Comparison of ENCODE assay signal across 9 cellular contexts in genomic region chr4:147590249-147590920, GRCh38. TPM values are rescaled to one million over a fixed set of nuclear protein-coding genes. Genes with fewer than 3 reads are reported as not detected.
A peak's percentile ranks its signal among the peaks of the same experiment; 100 is the strongest.
DNase-seq lines count a peak whose midpoint lies in the region; ATAC-seq and TF ChIP-seq lines count a peak whose summit lies in the region.
"Had no signal": no experiment of that assay in that cellular context is flagged by ENCODE, and none has a peak within 500 bp of the region (broad histone marks: within the 10 kb centered on the region; RNA-seq: fewer than 3 reads in every experiment).

No MANE protein-coding gene starts in this region.

- BruUV-seq in Caco-2 (replicated peaks; lab: Mats Ljungman, UMichigan): no TSS peak

- POLR2A ChIA-PET in Caco-2 (lab: Charles Lee): no interaction called here

- no peaks in the 10 kb centered on the region for H3K9me3 Mint-ChIP-seq in Caco-2 (ENCODE audit: unreplicated experiment)
- H3K9me3 Mint-ChIP-seq in stimulated activated naive B cell treated with anti-CD40 and anti-IgM and Interleukin-4, amounts not matched to agents 10 μg/mL and 1 μg/mL and 100 μg/mL, for 72 hours: peaks cover 1 to 2% of the 10 kb centered on the region in 2 donors
- H3K9me3 Mint-ChIP-seq: T-helper 1 cell treated with Interleukin-12 subunit alpha and Interleukin-12 subunit beta and Interleukin-4 antibody, amounts not matched to agents 30 μg/mL and 1 μg/mL, for 36 hours had no signal

- H3K36me3 ChIP-seq in Caco-2 (ENCODE audit: control insufficient read depth, insufficient read depth, low read length): no peaks in the 10 kb centered on the region
- H3K36me3 ChIP-seq in lung (ENCODE audit: control insufficient read depth in 2 of 2, insufficient read depth in 2 of 2, low read length in 2 of 2): no peaks in the 10 kb centered on the region

- no peak overlapping the region for H3K27ac ChIP-seq in lung (ENCODE audit: low read depth in 1 of 2, low read length in 1 of 2)

- no peak overlapping the region for H3K4me3 ChIP-seq in Caco-2 (ENCODE audit: low read depth, low read length)
- no peak overlapping the region for H3K4me3 ChIP-seq in NB4 (ENCODE audit: low read depth, low read length)
- no peak overlapping the region for H3K4me3 ChIP-seq in lung

- H3K27me3 Mint-ChIP-seq in Caco-2 (ENCODE audit: insufficient read depth, unreplicated experiment): no peaks in the 10 kb centered on the region
- H3K27me3 Mint-ChIP-seq in stimulated activated naive B cell treated with anti-CD40 and anti-IgM and Interleukin-4, amounts not matched to agents 10 μg/mL and 1 μg/mL and 100 μg/mL, for 72 hours: peaks cover 20 to 27% of the 10 kb centered on the region in 2 donors

- ATAC-seq in GM21619 (IDR thresholded peaks at IDR 0.05; ENCODE audit: unreplicated experiment): peak; percentile 61
- ATAC-seq in lung (ENCODE audit: insufficient read depth, low FRiP score): no peak
- no peak for ATAC-seq in stimulated activated naive B cell treated with anti-CD40 and anti-IgM and Interleukin-4, amounts not matched to agents 10 μg/mL and 1 μg/mL and 100 μg/mL, for 72 hours (replicated peaks)
- ATAC-seq in GM19452 (IDR thresholded peaks at IDR 0.05; ENCODE audit: unreplicated experiment): no peak

- H3K4me1 Mint-ChIP-seq in Caco-2 (ENCODE audit: low read depth, unreplicated experiment): no peaks in the 10 kb centered on the region
- no peaks in the 10 kb centered on the region for H3K4me1 Mint-ChIP-seq in stimulated activated naive B cell treated with anti-CD40 and anti-IgM and Interleukin-4, amounts not matched to agents 10 μg/mL and 1 μg/mL and 100 μg/mL, for 72 hours

- TF ChIP-seq CTCF in Caco-2 (IDR thresholded peaks at IDR 0.05; ENCODE audit: insufficient read depth in 1 of 2, low read depth in 1 of 2, low read length in 1 of 2, severe bottlenecking in 1 of 2, unreplicated experiment in 1 of 2) (peak; percentile 72 to 74), NB4 (IDR thresholded peaks at IDR 0.05; ENCODE audit: low read depth, low read length) (peak; percentile 60), lung (IDR thresholded peaks at IDR 0.05; ENCODE audit: control extremely low read depth, extremely low read depth) (peak; percentile 37)

- intact Hi-C loops in Caco-2 (cut with micrococcal nuclease; ENCODE audit: unreplicated experiment): loop anchor here (1.0 to 5.0 kb wide), 5 partner anchors 72 to 571 kb away; no protein-coding TSS in a partner anchor

- peak; percentile 40 to 65 for DNase-seq in Caco-2
- peak; percentile 52 for DNase-seq in NB4 (ENCODE audit: low read depth)
- peak; percentile 18 for DNase-seq in UCSD-AML1 (lab: John Stamatoyannopoulos, UW; ENCODE audit: unreplicated experiment)
- peak; percentile 35 to 64 for DNase-seq in dermis microvascular lymphatic vessel endothelial cell (ENCODE audit: low read depth in 2 of 2)
- DNase-seq in lung (ENCODE audit: low spot score): peak; percentile 54
- DNase-seq in stimulated activated naive B cell treated with anti-CD40 and anti-IgM and Interleukin-4, amounts not matched to agents 10 μg/mL and 1 μg/mL and 100 μg/mL, for 72 hours: peak; percentile 8

- H3K9me3 ChIP-seq in Caco-2 (no peaks in the 10 kb centered on the region), lung (ENCODE audit: control insufficient read depth in 2 of 2, insufficient read depth in 1 of 2, low read length in 1 of 2) (no peaks in the 10 kb centered on the region)

- no peak overlapping the region for H3K4me3 Mint-ChIP-seq in Caco-2 (ENCODE audit: unreplicated experiment)
- no peak overlapping the region for H3K4me3 Mint-ChIP-seq in stimulated activated naive B cell treated with anti-CD40 and anti-IgM and Interleukin-4, amounts not matched to agents 10 μg/mL and 1 μg/mL and 100 μg/mL, for 72 hours
- H3K4me3 Mint-ChIP-seq: T-helper 1 cell treated with Interleukin-12 subunit alpha and Interleukin-12 subunit beta and Interleukin-4 antibody, amounts not matched to agents 30 μg/mL and 1 μg/mL, for 36 hours had no signal

- TF ChIP-seq POLR2A in NB4 (IDR thresholded peaks at IDR 0.05; ENCODE audit: extremely low read depth, insufficient read length): no peak

- H3K27ac Mint-ChIP-seq in Caco-2 (ENCODE audit: unreplicated experiment): no peak overlapping the region
- H3K27ac Mint-ChIP-seq in stimulated activated naive B cell treated with anti-CD40 and anti-IgM and Interleukin-4, amounts not matched to agents 10 μg/mL and 1 μg/mL and 100 μg/mL, for 72 hours: no peak overlapping the region
- H3K27ac Mint-ChIP-seq: T-helper 1 cell treated with Interleukin-12 subunit alpha and Interleukin-12 subunit beta and Interleukin-4 antibody, amounts not matched to agents 30 μg/mL and 1 μg/mL, for 36 hours had no signal

- 48 to 50% methylated on average over 12 of the region's 12 CpGs for WGBS in lung, 2 donors

- H3K36me3 Mint-ChIP-seq in Caco-2 (ENCODE audit: insufficient read depth, unreplicated experiment): no peaks in the 10 kb centered on the region
- peaks cover 0 to 2% of the 10 kb centered on the region in 2 donors for H3K36me3 Mint-ChIP-seq in stimulated activated naive B cell treated with anti-CD40 and anti-IgM and Interleukin-4, amounts not matched to agents 10 μg/mL and 1 μg/mL and 100 μg/mL, for 72 hours

- no peaks in the 10 kb centered on the region for H3K4me1 ChIP-seq in Caco-2
- H3K4me1 ChIP-seq in lung (ENCODE audit: control insufficient read depth in 2 of 2, insufficient read depth in 2 of 2, low read length in 2 of 2): peaks cover 0 to 2% of the 10 kb centered on the region in 2 donors

- CTCF ChIA-PET in Caco-2 (lab: Charles Lee): interaction anchor here (0.7 to 2.5 kb wide), 4 partner anchors 71 to 572 kb away, joined by 3 to 21 read pairs (median 3); no protein-coding TSS in a partner anchor

- H3K27me3 ChIP-seq in Caco-2 (replicated peaks; ENCODE audit: control insufficient read depth, insufficient read depth, low read length): no peaks in the 10 kb centered on the region
- H3K27me3 ChIP-seq in lung (ENCODE audit: control insufficient read depth, insufficient read depth): no peaks in the 10 kb centered on the region

RNA-seq across cellular contexts. Expression of gene TMEM184C, which starts 26.8 kb away (rescaled TPM):
- total RNA-seq in Caco-2 (2022) (36.2 and 38.1 TPM in 2 replicates), dermis microvascular lymphatic vessel endothelial cell (23.2 and 30.1 TPM in 2 replicates), lung (10 to 100 TPM; 31.2 to 33.7 TPM)
- 10 to 100 TPM in 1 of 2 donors, 1 to 10 TPM in 1; 4.3 to 16.3 TPM for polyA plus RNA-seq in lung
